In genomic region chr2:85827879-85828569, GRCh38 we compare ENCODE assay signal across 9 cellular contexts.
A peak's percentile ranks its signal among the peaks of the same experiment; 100 is the strongest.
DNase-seq lines count a peak whose midpoint lies in the region; ATAC-seq and TF ChIP-seq lines count a peak whose summit lies in the region.
"Had no signal": no experiment of that assay in that cellular context is flagged by ENCODE, and none has a peak within 500 bp of the region (broad histone marks: within the 10 kb centered on the region; RNA-seq: fewer than 3 reads in every experiment).

No MANE protein-coding gene starts in this region.

- H3K27me3 ChIP-seq in lower lobe of right lung (ENCODE audit: low read depth), result no peaks in the 10 kb centered on the region
- no peaks in the 10 kb centered on the region for H3K27me3 ChIP-seq in thyroid gland

- no peaks in the 10 kb centered on the region for H3K9me3 Mint-ChIP-seq in activated naive CD4-positive, alpha-beta T cell treated with anti-CD3 and anti-CD28 coated beads, Interleukin-2, amount 50 U/mL, for 24 hours
- no peaks in the 10 kb centered on the region for H3K9me3 Mint-ChIP-seq in WTC11
- H3K9me3 Mint-ChIP-seq: activated naive CD4-positive, alpha-beta T cell treated with anti-CD3 and anti-CD28 coated beads, Interleukin-2, amount 10 ng/mL, durations not matched to agents 7 days and 5 days had no signal

- no peaks in the 10 kb centered on the region for H3K9me3 ChIP-seq in lower lobe of right lung
- no peaks in the 10 kb centered on the region for H3K9me3 ChIP-seq in thyroid gland

- H3K4me3 Mint-ChIP-seq in activated naive CD4-positive, alpha-beta T cell treated with anti-CD3 and anti-CD28 coated beads, Interleukin-2, amount 50 U/mL, for 24 hours, result no peak overlapping the region
- no peak overlapping the region for H3K4me3 Mint-ChIP-seq in WTC11
- H3K4me3 Mint-ChIP-seq: activated naive CD4-positive, alpha-beta T cell treated with anti-CD3 and anti-CD28 coated beads, Interleukin-2, amount 10 ng/mL, durations not matched to agents 7 days and 5 days had no signal

- H3K4me1 ChIP-seq in lower lobe of right lung (peaks cover 4% of the 10 kb centered on the region), thyroid gland (peaks cover 0 to 10% of the 10 kb centered on the region in 2 donors)

- WGBS in thyroid gland, 2 donors, result 77 to 82% methylated on average over 18 of the region's 18 CpGs

- CTCF ChIA-PET in WTC11 (lab: Charles Lee), result interaction anchor here (0.6 to 2.7 kb wide), 83 partner anchors 8 to 541 kb away, joined by 3 to 60 read pairs (median 4); partner anchors contain the start of genes ATOH8, POLR1A, PTCD3 and ST3GAL5

- no peaks in the 10 kb centered on the region for H3K36me3 Mint-ChIP-seq in activated naive CD4-positive, alpha-beta T cell treated with anti-CD3 and anti-CD28 coated beads, Interleukin-2, amount 50 U/mL, for 24 hours
- H3K36me3 Mint-ChIP-seq in WTC11, result no peaks in the 10 kb centered on the region
- H3K36me3 Mint-ChIP-seq: activated naive CD4-positive, alpha-beta T cell treated with anti-CD3 and anti-CD28 coated beads, Interleukin-2, amount 10 ng/mL, durations not matched to agents 7 days and 5 days had no signal

- ATAC-seq in WTC11 (peak; percentile 10), lower lobe of right lung (peak; percentile 6 to 23), GM19395 (IDR thresholded peaks at IDR 0.05; ENCODE audit: unreplicated experiment) (no peak)

- H3K27me3 Mint-ChIP-seq in activated naive CD4-positive, alpha-beta T cell treated with anti-CD3 and anti-CD28 coated beads, Interleukin-2, amount 50 U/mL, for 24 hours, result no peaks in the 10 kb centered on the region
- no peaks in the 10 kb centered on the region for H3K27me3 Mint-ChIP-seq in WTC11 (ENCODE audit: low read depth)

- H3K4me3 ChIP-seq in lower lobe of right lung, result peak overlapping the region; percentile 21
- H3K4me3 ChIP-seq in thyroid gland (replicated peaks in 1 of 3), result no peak overlapping the region

- POLR2A ChIA-PET in WTC11 (lab: Charles Lee), result interaction anchor here (0.5 to 0.6 kb wide), 2 partner anchors 59 to 175 kb away, joined by 3 read pairs; no protein-coding TSS in a partner anchor

- peaks cover 20% of the 10 kb centered on the region for H3K4me1 Mint-ChIP-seq in activated naive CD4-positive, alpha-beta T cell treated with anti-CD3 and anti-CD28 coated beads, Interleukin-2, amount 50 U/mL, for 24 hours
- peaks cover 13% of the 10 kb centered on the region for H3K4me1 Mint-ChIP-seq in WTC11

- H3K36me3 ChIP-seq in lower lobe of right lung (no peaks in the 10 kb centered on the region), thyroid gland (no peaks in the 10 kb centered on the region)

- intact Hi-C loops in lower lobe of right lung (cut with DNase I), result loop anchor here (5.0 kb wide), 1 partner anchor 254 kb away; no protein-coding TSS in a partner anchor
- intact Hi-C loops in thyroid gland (cut with DNase I), result loop anchor here (2.0 to 5.0 kb wide), 2 partner anchors 59 to 253 kb away; partner anchors contain the start of gene ST3GAL5

- TF ChIP-seq CTCF in WTC11 (IDR thresholded peaks at IDR 0.05) (no peak), lower lobe of right lung (IDR thresholded peaks at IDR 0.05) (no peak), thyroid gland (IDR thresholded peaks at IDR 0.05) (no peak)

- H3K27ac Mint-ChIP-seq in activated naive CD4-positive, alpha-beta T cell treated with anti-CD3 and anti-CD28 coated beads, Interleukin-2, amount 50 U/mL, for 24 hours, result peak overlapping the region; percentile 42
- H3K27ac Mint-ChIP-seq in WTC11, result no peak overlapping the region
- H3K27ac Mint-ChIP-seq: activated naive CD4-positive, alpha-beta T cell treated with anti-CD3 and anti-CD28 coated beads, Interleukin-2, amount 10 ng/mL, durations not matched to agents 7 days and 5 days had no signal

- no peak overlapping the region for H3K27ac ChIP-seq in lower lobe of right lung
- H3K27ac ChIP-seq in thyroid gland, result peak overlapping the region; percentile 25 to 78 (median 54)

- TF ChIP-seq POLR2A in thyroid gland (IDR thresholded peaks at IDR 0.05), result no peak

- DNase-seq in activated naive CD4-positive, alpha-beta T cell treated with anti-CD3 and anti-CD28 coated beads, Interleukin-2, amount 50 U/mL, for 16 hours, result no peak
- DNase-seq in WTC11 (ENCODE audit: low spot score) (no peak), lower lobe of right lung (no peak), thyroid gland (no peak), SKM-1 (lab: John Stamatoyannopoulos, UW; ENCODE audit: unreplicated experiment) (no peak)
- DNase-seq in activated effector memory CD4-positive, alpha-beta T cell treated with Interleukin-2 at 50 U/mL for 16 hours, result no peak

TF ChIP-seq in WTC11, 78 proteins besides CTCF, POLR2A, EP300 and RAD21:
- peak; percentile 35; the same call in 1 of the 2 replicates for TF ChIP-seq ZNF423 (CRISPR knock-in tag; IDR thresholded peaks at IDR 0.05)
- TF ChIP-seq NR1H2 (CRISPR knock-in tag; IDR thresholded peaks at IDR 0.05), result no peak
